ENCODE assay signal across 29 cellular contexts in the genomic region with DNA sequence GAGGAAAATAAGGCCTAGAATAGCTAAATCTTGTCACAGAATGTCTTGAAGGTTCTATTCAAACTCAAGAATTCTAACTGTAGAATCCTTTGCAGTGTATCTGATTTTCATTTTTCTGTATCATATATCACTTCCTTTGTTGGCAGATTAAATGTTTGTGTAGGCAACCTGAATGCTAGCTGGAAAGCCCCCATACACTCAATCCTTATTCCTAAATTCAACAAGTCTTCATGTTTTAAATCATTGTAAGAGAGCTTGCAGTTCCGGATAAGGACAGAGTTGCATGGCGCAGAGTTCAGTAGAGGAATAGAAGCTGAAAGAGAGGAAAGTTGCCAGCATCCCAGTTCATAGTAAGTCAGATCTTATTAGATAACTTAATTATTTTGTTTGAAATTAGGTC.
"Had no signal": no experiment of that assay in that cellular context is flagged by ENCODE, and none has a peak within 500 bp of the region (broad histone marks: within the 10 kb centered on the region; RNA-seq: fewer than 3 reads in every experiment).

No MANE protein-coding gene starts in this region.

- DNase-seq: stimulated activated CD4-positive, alpha-beta T cell treated with anti-CD3 and anti-CD28 coated beads, Interleukin-2, amount 100 ng/mL, for 48 hours; stimulated activated CD4-positive, alpha-beta T cell treated with anti-CD3 and anti-CD28 coated beads, Interleukin-4, amount 100 ng/mL, for 1 hour; stimulated activated CD4-positive, alpha-beta T cell treated with anti-CD3 and anti-CD28 coated beads, Interleukin-4, amount 100 ng/mL, for 24 hours; stimulated activated CD4-positive, alpha-beta T cell treated with anti-CD3 and anti-CD28 coated beads, Interleukin-4, amount 100 ng/mL, for 4 hours; stimulated activated CD8-positive, alpha-beta memory T cell treated with anti-CD3 and anti-CD28 coated beads, Interleukin-4, amount 100 ng/mL, for 48 hours; stimulated activated naive B cell treated with anti-CD40 and anti-IgM and Interleukin-4, amounts not matched to agents 10 μg/mL and 1 μg/mL and 100 μg/mL, for 72 hours; stimulated activated naive CD4-positive, alpha-beta T cell; stimulated activated naive CD4-positive, alpha-beta T cell treated with Interleukin-2 at 50 U/mL for 16 hours; stimulated activated naive CD8-positive, alpha-beta T cell treated with anti-CD3 and anti-CD28 coated beads, Interleukin-15, amount 100 ng/mL, for 72 hours; stimulated activated naive CD8-positive, alpha-beta T cell treated with anti-CD3 and anti-CD28 coated beads, Interleukin-15, Interleukin-2, amounts not matched to agents 100 U/mL and 50 U/mL, for 24 hours; stomach; substantia nigra; testis; thyroid gland; tibial artery; transverse colon; trophoblast cell; upper lobe of left lung; upper lobe of right lung; uterus had no signal

- H3K4me1 ChIP-seq: testis, transverse colon, upper lobe of left lung, upper lobe of right lung, uterus had no signal

- H3K36me3 ChIP-seq: stomach, suprapubic skin, thoracic aorta, thyroid gland, tibial artery, tibial nerve, transverse colon, upper lobe of left lung, upper lobe of right lung, uterus, vagina had no signal

- H3K27ac ChIP-seq: stomach, suprapubic skin, testis, thyroid gland, tibial artery, tibial nerve, transverse colon, upper lobe of left lung, upper lobe of right lung, uterus, vagina had no signal

- H3K27ac Mint-ChIP-seq: stimulated activated effector memory CD8-positive, alpha-beta T cell treated with anti-CD3 and anti-CD28 coated beads, Interleukin-12 subunit alpha, Interleukin-12 subunit beta, amount 100 ng/mL, for 72 hours; stimulated activated memory B cell treated with anti-CD40 and anti-IgM and Interleukin-4, amounts not matched to agents 10 μg/mL and 1 μg/mL and 100 μg/mL, for 72 hours; stimulated activated naive B cell treated with anti-CD40 and anti-IgM and Interleukin-4, amounts not matched to agents 10 μg/mL and 1 μg/mL and 100 μg/mL, for 72 hours; stimulated activated naive CD8-positive, alpha-beta T cell treated with anti-CD3 and anti-CD28 coated beads, Interleukin-15, amount 100 ng/mL, for 72 hours; stimulated activated naive CD8-positive, alpha-beta T cell treated with anti-CD3 and anti-CD28 coated beads, Interleukin-15, Interleukin-2, amounts not matched to agents 100 ng/mL and 50 ng/mL, for 24 hours; type B pancreatic cell had no signal

- H3K27me3 ChIP-seq: stomach, suprapubic skin, testis, thyroid gland, tibial artery, tibial nerve, transverse colon, upper lobe of left lung, upper lobe of right lung, uterus, vagina had no signal

- H3K4me3 ChIP-seq: stomach, suprapubic skin, testis, thoracic aorta, thyroid gland, tibial artery, tibial nerve, transverse colon, upper lobe of left lung, upper lobe of right lung, uterus, vagina had no signal

- FAIRE-seq: urothelium cell line had no signal

- H3K27me3 Mint-ChIP-seq: stimulated activated memory B cell treated with anti-CD40 and anti-IgM and Interleukin-4, amounts not matched to agents 10 μg/mL and 1 μg/mL and 100 μg/mL, for 72 hours; stimulated activated naive B cell treated with anti-CD40 and anti-IgM and Interleukin-4, amounts not matched to agents 10 μg/mL and 1 μg/mL and 100 μg/mL, for 72 hours; stimulated activated naive CD8-positive, alpha-beta T cell treated with anti-CD3 and anti-CD28 coated beads, Interleukin-15, amount 100 ng/mL, for 72 hours; stimulated activated naive CD8-positive, alpha-beta T cell treated with anti-CD3 and anti-CD28 coated beads, Interleukin-15, Interleukin-2, amounts not matched to agents 100 ng/mL and 50 ng/mL, for 24 hours; type B pancreatic cell had no signal

- H3K4me1 Mint-ChIP-seq: stimulated activated effector memory CD8-positive, alpha-beta T cell treated with anti-CD3 and anti-CD28 coated beads, Interleukin-12 subunit alpha, Interleukin-12 subunit beta, amount 100 ng/mL, for 72 hours; stimulated activated memory B cell treated with anti-CD40 and anti-IgM and Interleukin-4, amounts not matched to agents 10 μg/mL and 1 μg/mL and 100 μg/mL, for 72 hours; stimulated activated naive CD8-positive, alpha-beta T cell treated with anti-CD3 and anti-CD28 coated beads, Interleukin-15, amount 100 ng/mL, for 72 hours had no signal

- H3K9me3 ChIP-seq: suprapubic skin, testis, thoracic aorta, thyroid gland, tibial artery, transverse colon, upper lobe of left lung, upper lobe of right lung, uterus, vagina had no signal

- H3K36me3 Mint-ChIP-seq: stimulated activated effector memory CD8-positive, alpha-beta T cell treated with anti-CD3 and anti-CD28 coated beads, Interleukin-12 subunit alpha, Interleukin-12 subunit beta, amount 100 ng/mL, for 72 hours; stimulated activated memory B cell treated with anti-CD40 and anti-IgM and Interleukin-4, amounts not matched to agents 10 μg/mL and 1 μg/mL and 100 μg/mL, for 72 hours; stimulated activated naive B cell treated with anti-CD40 and anti-IgM and Interleukin-4, amounts not matched to agents 10 μg/mL and 1 μg/mL and 100 μg/mL, for 72 hours had no signal

- H3K4me3 Mint-ChIP-seq: stimulated activated effector memory CD8-positive, alpha-beta T cell treated with anti-CD3 and anti-CD28 coated beads, Interleukin-12 subunit alpha, Interleukin-12 subunit beta, amount 100 ng/mL, for 72 hours; stimulated activated memory B cell treated with anti-CD40 and anti-IgM and Interleukin-4, amounts not matched to agents 10 μg/mL and 1 μg/mL and 100 μg/mL, for 72 hours; stimulated activated naive B cell treated with anti-CD40 and anti-IgM and Interleukin-4, amounts not matched to agents 10 μg/mL and 1 μg/mL and 100 μg/mL, for 72 hours; stimulated activated naive CD8-positive, alpha-beta T cell treated with anti-CD3 and anti-CD28 coated beads, Interleukin-15, amount 100 ng/mL, for 72 hours; stimulated activated naive CD8-positive, alpha-beta T cell treated with anti-CD3 and anti-CD28 coated beads, Interleukin-15, Interleukin-2, amounts not matched to agents 100 ng/mL and 50 ng/mL, for 24 hours; type B pancreatic cell had no signal
